ENCODE assay signal across 23 cellular contexts in the genomic region with DNA sequence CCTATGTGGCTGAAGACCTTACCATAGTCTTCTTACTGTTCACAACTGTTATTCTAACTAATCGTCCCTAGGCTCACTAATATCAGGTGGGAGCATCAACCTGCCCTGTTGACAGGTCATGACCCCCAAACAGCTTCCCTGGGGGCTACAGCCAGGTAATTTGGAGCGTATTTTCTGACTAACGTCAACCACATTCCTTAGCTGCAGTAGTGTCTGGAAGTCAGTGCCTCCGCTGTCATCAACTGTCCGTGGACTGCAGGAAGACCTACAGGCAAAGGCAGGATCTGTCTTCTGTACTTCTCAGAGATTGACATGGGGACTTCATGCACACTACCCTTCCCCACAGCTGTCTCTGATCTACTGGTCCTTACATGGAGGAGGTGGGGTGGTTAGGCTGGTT.
"Had no signal": no experiment of that assay in that cellular context is flagged by ENCODE, and none has a peak within 500 bp of the region (broad histone marks: within the 10 kb centered on the region; RNA-seq: fewer than 3 reads in every experiment).

No MANE protein-coding gene starts in this region.

- H3K4me1 ChIP-seq: suprapubic skin, tibial artery, upper lobe of left lung had no signal

- ATAC-seq: natural killer cell treated with Interleukin-12 subunit alpha and Interleukin-12 subunit beta and Interleukin-15 and Interleukin-18, amount 100 ng/mL, for 72 hours; right cardiac atrium; sciatic nerve; stimulated activated naive B cell treated with anti-CD40 and anti-IgM and Interleukin-4, amounts not matched to agents 10 μg/mL and 1 μg/mL and 100 μg/mL, for 72 hours; stimulated activated naive CD8-positive, alpha-beta T cell treated with anti-CD3 and anti-CD28 coated beads, Interleukin-15, Interleukin-2, amounts not matched to agents 100 U/mL and 50 U/mL, for 24 hours had no signal

- H3K27ac Mint-ChIP-seq: immature natural killer cell; memory B cell; naive thymus-derived CD4-positive, alpha-beta T cell; natural killer cell treated with Interleukin-12 subunit alpha and Interleukin-12 subunit beta and Interleukin-15 and Interleukin-18, amount 100 ng/mL, for 72 hours; progenitor cell of endocrine pancreas; stimulated activated naive B cell treated with anti-CD40 and anti-IgM and Interleukin-4, amounts not matched to agents 10 μg/mL and 1 μg/mL and 100 μg/mL, for 72 hours had no signal

- H3K4me1 Mint-ChIP-seq: immature natural killer cell; memory B cell; naive thymus-derived CD4-positive, alpha-beta T cell had no signal

- H3K27me3 Mint-ChIP-seq: memory B cell had no signal

- H3K36me3 Mint-ChIP-seq: immature natural killer cell; memory B cell; naive thymus-derived CD4-positive, alpha-beta T cell; natural killer cell treated with Interleukin-12 subunit alpha and Interleukin-12 subunit beta and Interleukin-15 and Interleukin-18, amount 100 ng/mL, for 72 hours; stimulated activated naive B cell treated with anti-CD40 and anti-IgM and Interleukin-4, amounts not matched to agents 10 μg/mL and 1 μg/mL and 100 μg/mL, for 72 hours had no signal

- H3K27ac ChIP-seq: left ventricle myocardium inferior, ovary, skin epidermis, suprapubic skin, thoracic aorta, tibial artery, upper lobe of left lung had no signal

- H3K9me3 ChIP-seq: left ventricle myocardium inferior, mucosa of descending colon, ovary, suprapubic skin, thoracic aorta, tibial artery, upper lobe of left lung had no signal

- H3K4me3 Mint-ChIP-seq: immature natural killer cell; memory B cell; naive thymus-derived CD4-positive, alpha-beta T cell; natural killer cell treated with Interleukin-12 subunit alpha and Interleukin-12 subunit beta and Interleukin-15 and Interleukin-18, amount 100 ng/mL, for 72 hours; stimulated activated naive B cell treated with anti-CD40 and anti-IgM and Interleukin-4, amounts not matched to agents 10 μg/mL and 1 μg/mL and 100 μg/mL, for 72 hours had no signal

- DNase-seq: hypothalamus; immature natural killer cell; left ventricle myocardium inferior; midbrain; naive thymus-derived CD4-positive, alpha-beta T cell; ovary; right cardiac atrium; stimulated activated CD4-positive, alpha-beta T cell treated with anti-CD3 and anti-CD28 coated beads, Interleukin-12 subunit alpha, Interleukin-12 subunit beta, amount 100 ng/mL, for 4 hours; stimulated activated CD4-positive, alpha-beta T cell treated with anti-CD3 and anti-CD28 coated beads, Interleukin-15, amount 100 ng/mL, for 24 hours; stimulated activated CD4-positive, alpha-beta T cell treated with anti-CD3 and anti-CD28 coated beads, Interleukin-2, amount 100 ng/mL, for 24 hours; stimulated activated CD4-positive, alpha-beta T cell treated with anti-CD3 and anti-CD28 coated beads, Interleukin-4, amount 100 ng/mL, for 1 hour; stimulated activated naive B cell treated with anti-CD40 and anti-IgM and Interleukin-4, amounts not matched to agents 10 μg/mL and 1 μg/mL and 100 μg/mL, for 72 hours; stimulated activated naive CD8-positive, alpha-beta T cell treated with anti-CD3 and anti-CD28 coated beads, Interleukin-15, Interleukin-2, amounts not matched to agents 100 U/mL and 50 U/mL, for 24 hours; tibial artery; upper lobe of left lung had no signal

- H3K27me3 ChIP-seq: ovary, suprapubic skin, tibial artery, upper lobe of left lung had no signal

- H3K9me3 Mint-ChIP-seq: memory B cell; natural killer cell treated with Interleukin-12 subunit alpha and Interleukin-12 subunit beta and Interleukin-15 and Interleukin-18, amount 100 ng/mL, for 72 hours; stimulated activated naive B cell treated with anti-CD40 and anti-IgM and Interleukin-4, amounts not matched to agents 10 μg/mL and 1 μg/mL and 100 μg/mL, for 72 hours had no signal

- H3K4me3 ChIP-seq: left ventricle myocardium inferior, mucosa of descending colon, ovary, skin epidermis, suprapubic skin, thoracic aorta, tibial artery, upper lobe of left lung had no signal

- H3K36me3 ChIP-seq: left ventricle myocardium inferior, ovary, suprapubic skin, thoracic aorta, tibial artery, upper lobe of left lung had no signal
